16 cellular contexts compared by ENCODE assay signal in genomic region chr4:176921256-176921655, GRCh38.
A peak's percentile ranks its signal among the peaks of the same experiment; 100 is the strongest.
DNase-seq lines count a peak whose midpoint lies in the region; ATAC-seq and TF ChIP-seq lines count a peak whose summit lies in the region.
"Had no signal": no experiment of that assay in that cellular context is flagged by ENCODE, and none has a peak within 500 bp of the region (broad histone marks: within the 10 kb centered on the region; RNA-seq: fewer than 3 reads in every experiment).

No MANE protein-coding gene starts in this region.

- no peaks in the 10 kb centered on the region for H3F3A ChIP-seq in smooth muscle cell (ENCODE audit: low read depth)

- H3K4me3 Mint-ChIP-seq in Calu3 (ENCODE audit: low read depth, unreplicated experiment): no peak overlapping the region

- H3K36me3 ChIP-seq in fibroblast of lung (ENCODE audit: control insufficient read depth, insufficient read depth, low read length): no peaks in the 10 kb centered on the region
- peaks cover 9% of the 10 kb centered on the region for H3K36me3 ChIP-seq in smooth muscle cell (ENCODE audit: low read depth)

- no peak overlapping the region for H3K9ac ChIP-seq in fibroblast of lung (ENCODE audit: insufficient read depth, low read length)
- H3K9ac ChIP-seq in smooth muscle cell (ENCODE audit: low read depth): peak overlapping the region; percentile 29

- peaks cover 2% of the 10 kb centered on the region for H3K9me3 Mint-ChIP-seq in Calu3 (ENCODE audit: low read depth, unreplicated experiment)

- H3K4me2 ChIP-seq in fibroblast of lung (ENCODE audit: extremely low read depth, insufficient read depth, low read length) (peak overlapping the region; percentile 11), smooth muscle cell (peak overlapping the region; percentile 59)
- H3K4me2 ChIP-seq: PC-9 had no signal

- BruUV-seq in Calu3 (replicated peaks; lab: Mats Ljungman, UMichigan): no TSS peak

- CTCF ChIA-PET in Calu3 (lab: Charles Lee): no interaction called here

- TF ChIP-seq CTCF in fibroblast of lung (conservative IDR thresholded peaks at IDR 0.05 in 1 of 2, IDR thresholded peaks at IDR 0.05 in 1 of 2; ENCODE audit: low read depth in 1 of 2, low read length in 2 of 2) (no peak), smooth muscle cell (IDR thresholded peaks at IDR 0.05; ENCODE audit: borderline replicate concordance, insufficient read depth, poor library complexity, severe bottlenecking) (no peak), Calu3 (IDR thresholded peaks at IDR 0.05; ENCODE audit: unreplicated experiment) (no peak)

- intact Hi-C loops in Calu3 (cut with micrococcal nuclease; ENCODE audit: unreplicated experiment): no loop called here

- no peaks in the 10 kb centered on the region for H3K79me2 ChIP-seq in fibroblast of lung (ENCODE audit: control insufficient read depth, insufficient read depth, low read length)
- no peaks in the 10 kb centered on the region for H3K79me2 ChIP-seq in smooth muscle cell (ENCODE audit: low read depth)

- 43% methylated on average over 4 of the region's 4 CpGs for WGBS in smooth muscle cell (ENCODE audit: low lambda C conversion rate)

- no peaks in the 10 kb centered on the region for H3K27me3 Mint-ChIP-seq in Calu3 (ENCODE audit: unreplicated experiment)

- H3K27me3 ChIP-seq in fibroblast of lung (ENCODE audit: control insufficient read depth, insufficient read depth, low read length) (no peaks in the 10 kb centered on the region), smooth muscle cell (ENCODE audit: low read depth) (no peaks in the 10 kb centered on the region)

- H3K9me3 ChIP-seq in fibroblast of lung (ENCODE audit: control insufficient read depth, insufficient read depth, low read depth, low read length) (no peaks in the 10 kb centered on the region), smooth muscle cell (replicated peaks; ENCODE audit: low read depth) (peaks cover 10% of the 10 kb centered on the region)

- no peaks in the 10 kb centered on the region for H4K20me1 ChIP-seq in fibroblast of lung (ENCODE audit: control insufficient read depth, extremely low read depth, insufficient read depth, low read length)
- no peaks in the 10 kb centered on the region for H4K20me1 ChIP-seq in smooth muscle cell (ENCODE audit: low read depth)

- H3K27ac Mint-ChIP-seq in Calu3 (ENCODE audit: unreplicated experiment): no peak overlapping the region

- no peaks in the 10 kb centered on the region for H3K36me3 Mint-ChIP-seq in Calu3 (ENCODE audit: insufficient read depth, unreplicated experiment)

- peaks cover 4% of the 10 kb centered on the region for H3K4me1 Mint-ChIP-seq in Calu3 (ENCODE audit: low read depth, unreplicated experiment)

- no peak overlapping the region for H2AFZ ChIP-seq in fibroblast of lung (ENCODE audit: low read length)
- peak overlapping the region; percentile 76 for H2AFZ ChIP-seq in smooth muscle cell (ENCODE audit: low read depth)
- H2AFZ ChIP-seq: PC-9 had no signal

- ATAC-seq in HG03025 (IDR thresholded peaks at IDR 0.05; ENCODE audit: low FRiP score, unreplicated experiment) (no peak), HG03469 (IDR thresholded peaks at IDR 0.05; ENCODE audit: unreplicated experiment) (no peak)
- ATAC-seq: Right ventricle myocardium inferior had no signal

- DNase-seq in OCI-M1 (lab: John Stamatoyannopoulos, UW) (peak; percentile 12), amniotic epithelial cell (ENCODE audit: low read depth) (peak; percentile 35), fibroblast of lung (ENCODE audit: low read depth in 2 of 2) (peak; percentile 15 to 25), smooth muscle cell (lab: John Stamatoyannopoulos, UW; ENCODE audit: unreplicated experiment) (no peak), Calu3 (no peak)
- DNase-seq: COR-L47, H7, NCI-H1436, NCI-H2029 treated with DMSO at 0.1 percent for 48 hours, NCI-H510A, NCI-H774, PC-9 had no signal

- H3K27ac ChIP-seq in fibroblast of lung (ENCODE audit: insufficient read depth, low read length) (peak overlapping the region; percentile 26), smooth muscle cell (ENCODE audit: low read depth) (peak overlapping the region; percentile 89)
- H3K27ac ChIP-seq: PC-9, SK-N-MC had no signal

- peak overlapping the region in 1 of 4 experiments; percentile 32 for H3K4me3 ChIP-seq in fibroblast of lung (replicated peaks in 1 of 4; ENCODE audit: control extremely low read depth in 1 of 4, insufficient read depth in 1 of 4, low read depth in 3 of 4, low read length in 4 of 4)
- no peak overlapping the region for H3K4me3 ChIP-seq in smooth muscle cell
- H3K4me3 ChIP-seq: PC-9, SK-N-MC had no signal

- H3K4me1 ChIP-seq in fibroblast of lung (ENCODE audit: control insufficient read depth, extremely low read depth, insufficient read depth, low read length) (peaks cover 2% of the 10 kb centered on the region), smooth muscle cell (ENCODE audit: low read depth) (peaks cover 16% of the 10 kb centered on the region)

Comparison
In these comparisons a context has a peak if more than half of its experiments do, and no peak if none do; other contexts are left out.
1. DNase-seq: peak in OCI-M1 (single experiment), amniotic epithelial cell (single experiment) and fibroblast of lung (2 of 2); none in smooth muscle cell (single experiment) and Calu3 (single experiment).